In genomic region chr11:134124660-134125451, GRCh38 we compare ENCODE assay signal across 8 cellular contexts. TPM values are rescaled to one million over a fixed set of nuclear protein-coding genes. Genes with fewer than 3 reads are reported as not detected.
DNase-seq lines count a peak whose midpoint lies in the region; ATAC-seq and TF ChIP-seq lines count a peak whose summit lies in the region.

No MANE protein-coding gene starts in this region.

- H3K4me3 Mint-ChIP-seq in naive thymus-derived CD4-positive, alpha-beta T cell, result peak overlapping the region; percentile 26 to 69 (median 46)

- no peak overlapping the region for H3K27ac Mint-ChIP-seq in naive thymus-derived CD4-positive, alpha-beta T cell

- intact Hi-C loops in naive thymus-derived CD4-positive, alpha-beta T cell (cut with micrococcal nuclease), result no loop called here

- peaks cover 28 to 49% (median 48%) of the 10 kb centered on the region in 5 donors for H3K27me3 Mint-ChIP-seq in naive thymus-derived CD4-positive, alpha-beta T cell

- TF ChIP-seq CTCF in 22Rv1 (IDR thresholded peaks at IDR 0.05) (peak; percentile 41), fibroblast of lung (conservative IDR thresholded peaks at IDR 0.05 in 1 of 2, IDR thresholded peaks at IDR 0.05 in 1 of 2; ENCODE audit: low read depth in 1 of 2, low read length in 2 of 2) (no peak)

- POLR2A ChIA-PET in naive thymus-derived CD4-positive, alpha-beta T cell (lab: Charles Lee), result no interaction called here

- ATAC-seq in naive thymus-derived CD4-positive, alpha-beta T cell, result peak; percentile 24

- peaks cover 4% of the 10 kb centered on the region for H3K79me2 ChIP-seq in fibroblast of lung (ENCODE audit: control insufficient read depth, insufficient read depth, low read length)

- no peaks in the 10 kb centered on the region for H3K36me3 ChIP-seq in fibroblast of lung (ENCODE audit: control insufficient read depth, insufficient read depth, low read length)
- H3K36me3 ChIP-seq in naive thymus-derived CD4-positive, alpha-beta T cell (ENCODE audit: control insufficient read depth in 2 of 3, insufficient read depth in 3 of 3, low read length in 3 of 3), result no peaks in the 10 kb centered on the region

- H3K9ac ChIP-seq in fibroblast of lung (ENCODE audit: insufficient read depth, low read length), result peak overlapping the region; percentile 39

- H3K27me3 ChIP-seq in fibroblast of lung (ENCODE audit: control insufficient read depth, insufficient read depth, low read length), result no peaks in the 10 kb centered on the region
- H3K27me3 ChIP-seq in naive thymus-derived CD4-positive, alpha-beta T cell (ENCODE audit: control insufficient read depth in 2 of 2, insufficient read depth in 2 of 2, low read length in 2 of 2), result no peaks in the 10 kb centered on the region

- no peaks in the 10 kb centered on the region for H4K20me1 ChIP-seq in fibroblast of lung (ENCODE audit: control insufficient read depth, extremely low read depth, insufficient read depth, low read length)

- H3K9me3 ChIP-seq in fibroblast of lung (ENCODE audit: control insufficient read depth, insufficient read depth, low read depth, low read length), result no peaks in the 10 kb centered on the region
- H3K9me3 ChIP-seq in naive thymus-derived CD4-positive, alpha-beta T cell (ENCODE audit: control insufficient read depth in 2 of 3, low read length in 3 of 3), result no peaks in the 10 kb centered on the region

- peak overlapping the region; percentile 97 for H3K4me2 ChIP-seq in fibroblast of lung (ENCODE audit: extremely low read depth, insufficient read depth, low read length)

- H3K27ac ChIP-seq in 22Rv1 (no peak overlapping the region), fibroblast of lung (ENCODE audit: insufficient read depth, low read length) (peak overlapping the region; percentile 80)
- no peak overlapping the region for H3K27ac ChIP-seq in naive thymus-derived CD4-positive, alpha-beta T cell (ENCODE audit: low read depth, low read length)

- CTCF ChIA-PET in naive thymus-derived CD4-positive, alpha-beta T cell (lab: Charles Lee), result no interaction called here

- H3K4me1 ChIP-seq in fibroblast of lung (ENCODE audit: control insufficient read depth, extremely low read depth, insufficient read depth, low read length), result peaks cover 26% of the 10 kb centered on the region
- no peaks in the 10 kb centered on the region for H3K4me1 ChIP-seq in naive thymus-derived CD4-positive, alpha-beta T cell (ENCODE audit: control insufficient read depth in 2 of 2, insufficient read depth in 2 of 2, low read length in 2 of 2)

- H3K36me3 Mint-ChIP-seq in naive thymus-derived CD4-positive, alpha-beta T cell, result peaks cover 3 to 32% (median 15%) of the 10 kb centered on the region in 5 donors

- H2AFZ ChIP-seq in fibroblast of lung (ENCODE audit: low read length), result peak overlapping the region; percentile 17

- H3K9me3 Mint-ChIP-seq in naive thymus-derived CD4-positive, alpha-beta T cell, result peaks cover 0 to 3% (median 0%) of the 10 kb centered on the region in 11 donors

- peak; percentile 11 for DNase-seq in RPMI8226
- peak; percentile 28 to 71 for DNase-seq in fibroblast of lung (ENCODE audit: low read depth in 2 of 2)
- peak in 3 of 9 donors; percentile 8 to 15 (median 11) for DNase-seq in naive thymus-derived CD4-positive, alpha-beta T cell
- no peak for DNase-seq in NOMO-1 treated with dmso at 0.1 percent for 144 hours (lab: John Stamatoyannopoulos, UW; ENCODE audit: unreplicated experiment)
- DNase-seq in NCI-H2227 treated with DMSO at 0.1 percent for 48 hours (lab: John Stamatoyannopoulos, UW), result no peak
- no peak for DNase-seq in activated CD8-positive, alpha-beta memory T cell treated with anti-CD3 and anti-CD28 coated beads, Interleukin-2, amount 50 U/mL, for 48 hours
- DNase-seq in DMS79 treated with DMSO at 0.1 percent for 48 hours (lab: John Stamatoyannopoulos, UW), result no peak

- peaks cover 4 to 19% (median 17%) of the 10 kb centered on the region in 7 donors for H3K4me1 Mint-ChIP-seq in naive thymus-derived CD4-positive, alpha-beta T cell

- H3K4me3 ChIP-seq in fibroblast of lung (replicated peaks in 1 of 4; ENCODE audit: control extremely low read depth in 1 of 4, insufficient read depth in 1 of 4, low read depth in 3 of 4, low read length in 4 of 4), result peak overlapping the region; percentile 32 to 62 (median 46)
- H3K4me3 ChIP-seq in naive thymus-derived CD4-positive, alpha-beta T cell (ENCODE audit: low read length), result no peak overlapping the region

RNA-seq across cellular contexts. Expression of gene JAM3, which starts 56.0 kb away (rescaled TPM):
- total RNA-seq in fibroblast of lung, result 60.4 and 85.7 TPM in 2 replicates
- polyA plus RNA-seq in fibroblast of lung, result 44.1 and 54.5 TPM in 2 replicates
- 34.3 and 41.9 TPM in 2 replicates for polyA plus RNA-seq in fibroblast of lung (2012)
- polyA minus RNA-seq in fibroblast of lung (ENCODE audit: low replicate concordance), result 53.5 and 56.9 TPM in 2 replicates
- 1 to 10 TPM; 4.8 to 8.2 (median 6.3) TPM for total RNA-seq in naive thymus-derived CD4-positive, alpha-beta T cell
- 1 to 10 TPM; 5.7 to 6.0 TPM for polyA plus RNA-seq in naive thymus-derived CD4-positive, alpha-beta T cell

Comparison
In these comparisons a context has a peak if more than half of its experiments do, and no peak if none do; other contexts are left out.
1. DNase-seq: peak in RPMI8226 (single experiment) and fibroblast of lung (2 of 2); none in NOMO-1 treated with dmso at 0.1 percent for 144 hours (single experiment), NCI-H2227 treated with DMSO at 0.1 percent for 48 hours (single experiment), activated CD8-positive, alpha-beta memory T cell treated with anti-CD3 and anti-CD28 coated beads, Interleukin-2, amount 50 U/mL, for 48 hours (single experiment) and DMS79 treated with DMSO at 0.1 percent for 48 hours (single experiment).